In genomic region chr10:97498841-97499560, GRCh38 we compare ENCODE assay signal across 8 cellular contexts. TPM values are rescaled to one million over a fixed set of nuclear protein-coding genes. Genes with fewer than 3 reads are reported as not detected.
A peak's percentile ranks its signal among the peaks of the same experiment; 100 is the strongest.
DNase-seq lines count a peak whose midpoint lies in the region; FAIRE-seq and TF ChIP-seq lines count a peak whose summit lies in the region.

TSS of gene UBTD1 (plus strand) at chr10:97498924. CDS start at chr10:97499204, 280 bp downstream.

- H2BK5ac ChIP-seq in H1 (ENCODE audit: low read depth, low read length): peak within 1 kb of the TSS; percentile 89; the same call in 1 of the 2 replicates

- H2BK120ac ChIP-seq in H1 (replicated peaks; ENCODE audit: low read depth, low read length): no peak within 1 kb of the TSS

- H4K8ac ChIP-seq in H1 (ENCODE audit: extremely low read depth, insufficient read depth, low read length): peak within 1 kb of the TSS; percentile 75

- peaks cover 15% of the 10 kb centered on the region for H3K23me2 ChIP-seq in H1 (ENCODE audit: low read depth, low read length)

- peak within 1 kb of the TSS; percentile 80 for H3K4ac ChIP-seq in H1 (replicated peaks; ENCODE audit: insufficient read length, low read depth, low read length)

- peak within 1 kb of the TSS; percentile 97 for H3K18ac ChIP-seq in H1 (ENCODE audit: extremely low read depth, low read length)

- FAIRE-seq in H1 (lab: Jason Lieb, UNC): no peak

- DNase-seq in NCI-H82 (lab: John Stamatoyannopoulos, UW) (peak; percentile 48), NCI-H82 treated with DMSO at 0.1 percent for 48 hours (lab: John Stamatoyannopoulos, UW; ENCODE audit: unreplicated experiment) (no peak), H1 (ENCODE audit: low read depth in 1 of 2, low spot score in 2 of 2) (peak in 1 of 2 experiments; percentile 88), mesenteric fat pad (ENCODE audit: low spot score) (peak; percentile 90), NCI-H2171 (lab: John Stamatoyannopoulos, UW) (no peak)
- peak; percentile 31 to 42 for DNase-seq in activated CD4-positive, alpha-beta T cell treated with anti-CD3 and anti-CD28 coated beads, Interleukin-2, amount 50 U/mL, for 48 hours
- DNase-seq in stimulated activated CD8-positive, alpha-beta memory T cell treated with anti-CD3 and anti-CD28 coated beads, Interleukin-4, amount 100 ng/mL, for 24 hours (ENCODE audit: low read depth): peak; percentile 4

- no peak within 1 kb of the TSS for H3K23ac ChIP-seq in H1 (ENCODE audit: insufficient read length)

- no peak within 1 kb of the TSS for H2BK20ac ChIP-seq in H1 (ENCODE audit: low read length)

- peaks cover 10 to 33% of the 10 kb centered on the region in 2 experiments for H4K20me1 ChIP-seq in H1 (replicated peaks in 1 of 2; ENCODE audit: control insufficient read depth in 1 of 2, insufficient read depth in 2 of 2, low read length in 2 of 2)

- 1% methylated on average over 34 of the region's 66 CpGs; no CpG with 5 or more reads in 1 of the 2 experiments for WGBS in H1 (ENCODE audit: extremely low coverage in 1 of 2, insufficient coverage in 1 of 2, insufficient read length in 1 of 2, insufficient replicate concordance in 2 of 2, low coverage in 1 of 2, low lambda C conversion rate in 2 of 2, missing lambda C conversion rate in 1 of 2), 2 experiments

- TF ChIP-seq RAD21 in H1 (IDR thresholded peaks at IDR 0.05 in 1 of 2, conservative IDR thresholded peaks at IDR 0.05 in 1 of 2; ENCODE audit: low read depth in 2 of 2, low read length in 2 of 2): no peak

- H4K91ac ChIP-seq in H1 (replicated peaks; ENCODE audit: insufficient read length, low read length): peak within 1 kb of the TSS; percentile 85

- peaks cover 0 to 16% (median 13%) of the 10 kb centered on the region in 4 experiments; a peak in 5 of 7 replicates for H3K27me3 ChIP-seq in H1 (replicated peaks in 1 of 4; ENCODE audit: control insufficient read depth in 3 of 4, extremely low read depth in 1 of 4, insufficient read depth in 3 of 4, low read length in 3 of 4)

- no peaks in the 10 kb centered on the region for H3K9me3 ChIP-seq in H1 (ENCODE audit: insufficient read depth in 2 of 2, low read depth in 1 of 2, low read length in 1 of 2)

- TF ChIP-seq EP300 in H1 (IDR thresholded peaks at IDR 0.05; ENCODE audit: borderline replicate concordance in 1 of 2, low read depth in 2 of 2, low read length in 2 of 2): no peak

- H3K27me3 Mint-ChIP-seq in IgD-negative memory B cell: peaks cover 26% of the 10 kb centered on the region

- POLR2A ChIA-PET in H1 (lab: Charles Lee; ENCODE audit: partially characterized antibody): interaction anchor here (0.6 to 2.5 kb wide), 18 partner anchors 9 to 98 kb away, joined by 3 to 13 read pairs (median 4); partner anchors contain the start of gene RRP12

- H4K5ac ChIP-seq in H1 (ENCODE audit: insufficient read length, low read depth, low read length): peak within 1 kb of the TSS; percentile 71

- no peaks in the 10 kb centered on the region for H3K36me3 Mint-ChIP-seq in IgD-negative memory B cell

- H3K14ac ChIP-seq in H1 (ENCODE audit: insufficient read length): no peak within 1 kb of the TSS

- H3K36me3 ChIP-seq in H1 (ENCODE audit: control insufficient read depth in 2 of 4, insufficient read depth in 4 of 4, low read length in 3 of 4): no peaks in the 10 kb centered on the region

- H2AFZ ChIP-seq in H1 (ENCODE audit: low read length): 0 out of 2 replicates have a peak within 1 kb of the TSS, but pooled peaks have one; percentile 6

- peak within 1 kb of the TSS; percentile 78 to 98 for H3K4me2 ChIP-seq in H1 (ENCODE audit: insufficient read depth in 1 of 2, low read depth in 2 of 2, low read length in 2 of 2)

- no peak for TF ChIP-seq CTCF in H1 (IDR thresholded peaks at IDR 0.05; ENCODE audit: control extremely low read depth in 1 of 3, insufficient read depth in 1 of 3, low read depth in 1 of 3, low read length in 3 of 3)

- peaks cover 13% of the 10 kb centered on the region for H3K79me1 ChIP-seq in H1 (ENCODE audit: low read depth, low read length)

- H3K4me1 ChIP-seq in H1 (replicated peaks in 1 of 4; ENCODE audit: control insufficient read depth in 3 of 4, insufficient read depth in 4 of 4, low read length in 3 of 4): peaks cover 6 to 14% (median 11%) of the 10 kb centered on the region in 4 experiments; a peak in 6 of 7 replicates

- H3K27ac ChIP-seq in H1 (ENCODE audit: low read depth, low read length): peak within 1 kb of the TSS; percentile 74; the same call in 1 of the 2 replicates

- peak within 1 kb of the TSS; percentile 55 to 82 (median 78) for H3K9ac ChIP-seq in H1 (replicated peaks in 1 of 4; ENCODE audit: extremely low read depth in 1 of 4, low read depth in 3 of 4, low read length in 3 of 4)

- H3K4me1 Mint-ChIP-seq in IgD-negative memory B cell: peaks cover 4 to 26% (median 20%) of the 10 kb centered on the region in 3 donors

- H2BK15ac ChIP-seq in H1 (ENCODE audit: low read length): peak within 1 kb of the TSS; percentile 85; the same call in 1 of the 2 replicates

- TF ChIP-seq POLR2A in H1 (IDR thresholded peaks at IDR 0.05; ENCODE audit: control extremely low read depth in 1 of 2, low read depth in 2 of 2, low read length in 2 of 2): no peak

- peak within 1 kb of the TSS; percentile 62; the same call in 1 of the 2 replicates for H2BK12ac ChIP-seq in H1 (ENCODE audit: low read depth, low read length)

- H3K27ac Mint-ChIP-seq in IgD-negative memory B cell: peak within 1 kb of the TSS; percentile 88 to 98 (median 94)

- peaks cover 6 to 68% of the 10 kb centered on the region in 2 experiments for H3K79me2 ChIP-seq in H1 (ENCODE audit: control insufficient read depth in 1 of 2, insufficient read depth in 2 of 2, low read length in 2 of 2)

- peak within 1 kb of the TSS; percentile 83 to 92 (median 89) for H3K4me3 ChIP-seq in H1 (ENCODE audit: extremely low read depth in 1 of 4, insufficient read depth in 2 of 4, low read depth in 3 of 4, low read length in 4 of 4)

- H3K9me3 Mint-ChIP-seq in IgD-negative memory B cell: peaks cover 0 to 2% (median 0%) of the 10 kb centered on the region in 3 donors

- peak within 1 kb of the TSS; percentile 32; the same call in 1 of the 2 replicates for H2AK5ac ChIP-seq in H1 (ENCODE audit: low read depth, low read length)

- CTCF ChIA-PET in H1 (lab: Charles Lee; ENCODE audit: partially characterized antibody): interaction anchor here (0.6 to 2.6 kb wide), 12 partner anchors 9 to 680 kb away, joined by 3 to 24 read pairs (median 4); no protein-coding TSS in a partner anchor

- H3K4me3 Mint-ChIP-seq in IgD-negative memory B cell: peak within 1 kb of the TSS; percentile 95 to 99 (median 98)

- H3K56ac ChIP-seq in H1 (replicated peaks; ENCODE audit: insufficient read length, low read depth, low read length): peak within 1 kb of the TSS; percentile 62

TF ChIP-seq in H1, 55 proteins besides CTCF, POLR2A, EP300 and RAD21 (continues in another document):
- TF ChIP-seq ZNF274 (IDR thresholded peaks at IDR 0.05; ENCODE audit: borderline replicate concordance, extremely low read depth, low read length): no peak
- TF ChIP-seq SIN3A (conservative IDR thresholded peaks at IDR 0.05 in 1 of 2, IDR thresholded peaks at IDR 0.05 in 1 of 2; ENCODE audit: low read depth in 1 of 2, low read length in 2 of 2): peak in 1 of 2 experiments; percentile 39; a peak in 1 of 4 replicates
- TF ChIP-seq, protein P1, sequence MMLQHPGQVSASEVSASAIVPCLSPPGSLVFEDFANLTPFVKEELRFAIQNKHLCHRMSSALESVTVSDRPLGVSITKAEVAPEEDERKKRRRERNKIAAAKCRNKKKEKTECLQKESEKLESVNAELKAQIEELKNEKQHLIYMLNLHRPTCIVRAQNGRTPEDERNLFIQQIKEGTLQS (IDR thresholded peaks at IDR 0.05; ENCODE audit: insufficient read depth, low read depth, low read length): no peak
- no peak; the same call in 1 of the 2 replicates for TF ChIP-seq PHF8 (conservative IDR thresholded peaks at IDR 0.05; ENCODE audit: low read depth, low read length)
- TF ChIP-seq RXRA (IDR thresholded peaks at IDR 0.05; ENCODE audit: insufficient read depth, low read depth, low read length): no peak
- TF ChIP-seq SP1 (IDR thresholded peaks at IDR 0.05; ENCODE audit: low read depth, low read length): no peak
- TF ChIP-seq BACH1 (IDR thresholded peaks at IDR 0.05; ENCODE audit: low read length): no peak
- no peak for TF ChIP-seq RFX5 (IDR thresholded peaks at IDR 0.05; ENCODE audit: borderline replicate concordance, low read depth, low read length)
- no peak for TF ChIP-seq SRF (IDR thresholded peaks at IDR 0.05; ENCODE audit: low read depth, low read length)
- no peak for TF ChIP-seq SUZ12 (IDR thresholded peaks at IDR 0.05; ENCODE audit: low read length)
- TF ChIP-seq CBX8 (IDR thresholded peaks at IDR 0.05; ENCODE audit: borderline replicate concordance, low read depth, low read length): no peak
- 0 out of 2 replicates have a peak, but pooled peaks have one; percentile 6 for TF ChIP-seq EGR1 (IDR thresholded peaks at IDR 0.05; ENCODE audit: borderline replicate concordance, low read depth, low read length)
- peak; percentile 17 for TF ChIP-seq ASH2L (IDR thresholded peaks at IDR 0.05; ENCODE audit: low read length)
- TF ChIP-seq TEAD4 (IDR thresholded peaks at IDR 0.05; ENCODE audit: low read depth, low read length): no peak
- TF ChIP-seq KDM1A (IDR thresholded peaks at IDR 0.05; ENCODE audit: borderline replicate concordance, low read length): no peak
- peak; percentile 86 for TF ChIP-seq KDM4A (IDR thresholded peaks at IDR 0.05; ENCODE audit: low read depth, low read length, severe bottlenecking)
- no peak for TF ChIP-seq KDM5A (IDR thresholded peaks at IDR 0.05; ENCODE audit: low read length)
- peak; percentile 47; the same call in 1 of the 2 replicates for TF ChIP-seq RBBP5 (IDR thresholded peaks at IDR 0.05; ENCODE audit: borderline replicate concordance, low read depth, low read length)
- no peak for TF ChIP-seq TCF12 (IDR thresholded peaks at IDR 0.05; ENCODE audit: low read depth, low read length)
- no peak for TF ChIP-seq SP4 (IDR thresholded peaks at IDR 0.05; ENCODE audit: low read length)
- TF ChIP-seq CHD1 (IDR thresholded peaks at IDR 0.05; ENCODE audit: low read depth, low read length): no peak
- no peak for TF ChIP-seq JUN (IDR thresholded peaks at IDR 0.05; ENCODE audit: low read depth, low read length)

RNA-seq across cellular contexts. Expression of gene UBTD1, which starts in this region (rescaled TPM):
- polyA plus RNA-seq in IgD-negative memory B cell: 1.2 TPM
- total RNA-seq in H1 (2021; fragmentation: NEBNext Ultra II Directional; extraction: Animal tissue kit (Norgen Biotek cat#: 25700)): 22.3 and 23.1 TPM in 2 replicates
- 36.2 and 48.8 TPM in 2 replicates for polyA plus RNA-seq in H1 (2011; rRNA removed)
- polyA plus RNA-seq in H1 (2011; cell fraction: cytosol; rRNA removed): 32.2 TPM
- polyA plus RNA-seq in H1 (2011; cell fraction: nucleus; rRNA removed): 27.8 TPM
- polyA plus RNA-seq in H1 (2012, experiment 1 of 2): 11.7 to 21.5 TPM (median 19.8 TPM) in 4 replicates
- 25.5 TPM for polyA plus RNA-seq in H1 (2012, experiment 2 of 2)
- 17.5 TPM for polyA plus RNA-seq in H1 (2013, experiment 1 of 2)
- polyA plus RNA-seq in H1 (2013, experiment 2 of 2): 17.5 TPM
- 6.4 and 7.2 TPM in 2 replicates for polyA minus RNA-seq in H1 (2011; rRNA and poly(A)+ RNA removed)
- polyA minus RNA-seq in H1 (2011; cell fraction: cytosol; rRNA and poly(A)+ RNA removed): 15.3 TPM
- 10.8 TPM for polyA minus RNA-seq in H1 (2011; cell fraction: nucleus; rRNA and poly(A)+ RNA removed)
- total RNA-seq in mesenteric fat pad: 19.9 TPM

Comparison
In these comparisons a context has a peak if more than half of its experiments do, and no peak if none do; other contexts are left out.
1. DNase-seq: peak in NCI-H82 (single experiment), activated CD4-positive, alpha-beta T cell treated with anti-CD3 and anti-CD28 coated beads, Interleukin-2, amount 50 U/mL, for 48 hours (2 of 2), mesenteric fat pad (single experiment) and stimulated activated CD8-positive, alpha-beta memory T cell treated with anti-CD3 and anti-CD28 coated beads, Interleukin-4, amount 100 ng/mL, for 24 hours (single experiment); none in NCI-H82 treated with DMSO at 0.1 percent for 48 hours (single experiment) and NCI-H2171 (single experiment).